15 cellular contexts compared by ENCODE assay signal in genomic region chr12:103268831-103269514, GRCh38.
A peak's percentile ranks its signal among the peaks of the same experiment; 100 is the strongest.
DNase-seq lines count a peak whose midpoint lies in the region; ATAC-seq and TF ChIP-seq lines count a peak whose summit lies in the region.
"Had no signal": no experiment of that assay in that cellular context is flagged by ENCODE, and none has a peak within 500 bp of the region (broad histone marks: within the 10 kb centered on the region; RNA-seq: fewer than 3 reads in every experiment).

No MANE protein-coding gene starts in this region.

- H3K27ac ChIP-seq in OCI-LY3 (ENCODE audit: low read length), result no peak overlapping the region
- no peak overlapping the region for H3K27ac ChIP-seq in endodermal cell (ENCODE audit: low read depth, low read length)
- H3K27ac ChIP-seq: breast epithelium, gastroesophageal sphincter, psoas muscle had no signal

- H3K79me2 ChIP-seq in OCI-LY3 (ENCODE audit: low read length), result no peaks in the 10 kb centered on the region

- H3K27me3 ChIP-seq in OCI-LY3 (ENCODE audit: low read depth, low read length) (no peaks in the 10 kb centered on the region), endodermal cell (ENCODE audit: control insufficient read depth, insufficient read depth, low read length, poor library complexity, severe bottlenecking) (no peaks in the 10 kb centered on the region)
- H3K27me3 ChIP-seq: breast epithelium, gastroesophageal sphincter had no signal

- H3K36me3 Mint-ChIP-seq in activated naive CD4-positive, alpha-beta T cell treated with anti-CD3 and anti-CD28 coated beads, Interleukin-2, amount 50 U/mL, for 72 hours, result no peaks in the 10 kb centered on the region
- peaks cover 0 to 3% of the 10 kb centered on the region in 2 donors for H3K36me3 Mint-ChIP-seq in stimulated activated naive B cell treated with anti-CD40 and anti-IgM and Interleukin-4, amounts not matched to agents 10 μg/mL and 1 μg/mL and 100 μg/mL, for 72 hours
- no peaks in the 10 kb centered on the region for H3K36me3 Mint-ChIP-seq in endodermal cell (ENCODE audit: low read depth)

- TF ChIP-seq CTCF in OCI-LY3 (IDR thresholded peaks at IDR 0.05; ENCODE audit: low read depth, low read length) (no peak), endodermal cell (conservative IDR thresholded peaks at IDR 0.05) (no peak)

- peak overlapping the region; percentile 21 to 88 for H3K27ac Mint-ChIP-seq in activated naive CD4-positive, alpha-beta T cell treated with anti-CD3 and anti-CD28 coated beads, Interleukin-2, amount 50 U/mL, for 72 hours
- H3K27ac Mint-ChIP-seq in stimulated activated naive B cell treated with anti-CD40 and anti-IgM and Interleukin-4, amounts not matched to agents 10 μg/mL and 1 μg/mL and 100 μg/mL, for 72 hours, result peak overlapping the region; percentile 47
- no peak overlapping the region for H3K27ac Mint-ChIP-seq in endodermal cell

- H3K9ac ChIP-seq in OCI-LY3 (ENCODE audit: low read length) (no peak overlapping the region), endodermal cell (ENCODE audit: extremely low read depth, low read length, poor library complexity, severe bottlenecking) (no peak overlapping the region)

- H3K4me3 ChIP-seq in OCI-LY3 (ENCODE audit: low read length), result no peak overlapping the region
- H3K4me3 ChIP-seq in endodermal cell (ENCODE audit: low read length), result no peak overlapping the region
- H3K4me3 ChIP-seq: breast epithelium, gastroesophageal sphincter, psoas muscle had no signal

- H4K20me1 ChIP-seq in OCI-LY3 (ENCODE audit: insufficient read depth, low read length), result no peaks in the 10 kb centered on the region

- H3K36me3 ChIP-seq in OCI-LY3 (replicated peaks; ENCODE audit: low read depth, low read length) (no peaks in the 10 kb centered on the region), endodermal cell (ENCODE audit: control insufficient read depth, insufficient read depth, low read length) (no peaks in the 10 kb centered on the region)
- H3K36me3 ChIP-seq: breast epithelium, gastroesophageal sphincter had no signal

- no peaks in the 10 kb centered on the region for H3K27me3 Mint-ChIP-seq in stimulated activated naive B cell treated with anti-CD40 and anti-IgM and Interleukin-4, amounts not matched to agents 10 μg/mL and 1 μg/mL and 100 μg/mL, for 72 hours
- H3K27me3 Mint-ChIP-seq in endodermal cell (ENCODE audit: insufficient read depth), result no peaks in the 10 kb centered on the region

- no peaks in the 10 kb centered on the region for H3K4me1 Mint-ChIP-seq in stimulated activated naive B cell treated with anti-CD40 and anti-IgM and Interleukin-4, amounts not matched to agents 10 μg/mL and 1 μg/mL and 100 μg/mL, for 72 hours
- peaks cover 2% of the 10 kb centered on the region for H3K4me1 Mint-ChIP-seq in endodermal cell

- H3K9me3 ChIP-seq in OCI-LY3 (ENCODE audit: insufficient read depth, low read length) (no peaks in the 10 kb centered on the region), endodermal cell (ENCODE audit: control insufficient read depth, low read length) (no peaks in the 10 kb centered on the region)
- H3K9me3 ChIP-seq: breast epithelium, gastroesophageal sphincter, psoas muscle had no signal

- H3K4me1 ChIP-seq in OCI-LY3 (ENCODE audit: low read length) (peaks cover 30% of the 10 kb centered on the region), endodermal cell (ENCODE audit: control insufficient read depth, insufficient read depth, low read length) (no peaks in the 10 kb centered on the region)
- H3K4me1 ChIP-seq: breast epithelium, gastroesophageal sphincter, psoas muscle had no signal

- DNase-seq in activated naive CD4-positive, alpha-beta T cell treated with anti-CD3 and anti-CD28 coated beads, Interleukin-2, amount 50 U/mL, for 72 hours (ENCODE audit: low spot score in 2 of 2), result no peak
- no peak for DNase-seq in activated naive CD4-positive, alpha-beta T cell treated with Interleukin-2 at 50 U/mL for 16 hours
- peak; percentile 96 for DNase-seq in NCI-H2029 (lab: John Stamatoyannopoulos, UW)
- DNase-seq in stimulated activated naive B cell treated with anti-CD40 and anti-IgM and Interleukin-4, amounts not matched to agents 10 μg/mL and 1 μg/mL and 100 μg/mL, for 72 hours, result no peak
- DNase-seq in inferior parietal cortex (ENCODE audit: extremely low spot score), result no peak
- DNase-seq in endodermal cell, result no peak
- DNase-seq: activated effector memory CD4-positive, alpha-beta T cell treated with anti-CD3 and anti-CD28 coated beads, Interleukin-2, amount 50 U/mL, for 16 hours; psoas muscle; stimulated activated CD4-positive, alpha-beta T cell treated with anti-CD3 and anti-CD28 coated beads, Interleukin-1b, Interleukin-23, amount 100 ng/mL, for 48 hours had no signal

- H3K9me3 Mint-ChIP-seq in activated naive CD4-positive, alpha-beta T cell treated with anti-CD3 and anti-CD28 coated beads, Interleukin-2, amount 50 U/mL, for 72 hours, result peaks cover 0 to 3% of the 10 kb centered on the region in 2 donors
- H3K9me3 Mint-ChIP-seq in stimulated activated naive B cell treated with anti-CD40 and anti-IgM and Interleukin-4, amounts not matched to agents 10 μg/mL and 1 μg/mL and 100 μg/mL, for 72 hours, result no peaks in the 10 kb centered on the region
- H3K9me3 Mint-ChIP-seq in endodermal cell, result no peaks in the 10 kb centered on the region

- no peak overlapping the region for H2AFZ ChIP-seq in OCI-LY3 (ENCODE audit: low read depth, low read length)

- 92 to 94% methylated on average over 4 to 5 of the region's 5 CpGs for WGBS in endodermal cell (ENCODE audit: insufficient coverage in 1 of 2, insufficient read length in 1 of 2), 2 experiments

- no peak overlapping the region for H3K4me3 Mint-ChIP-seq in stimulated activated naive B cell treated with anti-CD40 and anti-IgM and Interleukin-4, amounts not matched to agents 10 μg/mL and 1 μg/mL and 100 μg/mL, for 72 hours
- no peak overlapping the region for H3K4me3 Mint-ChIP-seq in endodermal cell

- H3K4me2 ChIP-seq in OCI-LY3 (ENCODE audit: low read length), result peak overlapping the region; percentile 14; the same call in 1 of the 2 replicates

- peak in 1 of 2 donors; percentile 81 for ATAC-seq in activated naive CD4-positive, alpha-beta T cell treated with anti-CD3 and anti-CD28 coated beads, Interleukin-2, amount 50 U/mL, for 72 hours
- ATAC-seq in stimulated activated naive B cell treated with anti-CD40 and anti-IgM and Interleukin-4, amounts not matched to agents 10 μg/mL and 1 μg/mL and 100 μg/mL, for 72 hours (replicated peaks), result no peak
- ATAC-seq in HG03342 (IDR thresholded peaks at IDR 0.05; ENCODE audit: unreplicated experiment), result no peak
- ATAC-seq: gastroesophageal sphincter, HCT116, psoas muscle, SK-N-SH treated with all-trans-retinoic acid at 6 μM for 48 hours had no signal
